Comparison of ENCODE assay signal across 1 cellular context in the genomic region with DNA sequence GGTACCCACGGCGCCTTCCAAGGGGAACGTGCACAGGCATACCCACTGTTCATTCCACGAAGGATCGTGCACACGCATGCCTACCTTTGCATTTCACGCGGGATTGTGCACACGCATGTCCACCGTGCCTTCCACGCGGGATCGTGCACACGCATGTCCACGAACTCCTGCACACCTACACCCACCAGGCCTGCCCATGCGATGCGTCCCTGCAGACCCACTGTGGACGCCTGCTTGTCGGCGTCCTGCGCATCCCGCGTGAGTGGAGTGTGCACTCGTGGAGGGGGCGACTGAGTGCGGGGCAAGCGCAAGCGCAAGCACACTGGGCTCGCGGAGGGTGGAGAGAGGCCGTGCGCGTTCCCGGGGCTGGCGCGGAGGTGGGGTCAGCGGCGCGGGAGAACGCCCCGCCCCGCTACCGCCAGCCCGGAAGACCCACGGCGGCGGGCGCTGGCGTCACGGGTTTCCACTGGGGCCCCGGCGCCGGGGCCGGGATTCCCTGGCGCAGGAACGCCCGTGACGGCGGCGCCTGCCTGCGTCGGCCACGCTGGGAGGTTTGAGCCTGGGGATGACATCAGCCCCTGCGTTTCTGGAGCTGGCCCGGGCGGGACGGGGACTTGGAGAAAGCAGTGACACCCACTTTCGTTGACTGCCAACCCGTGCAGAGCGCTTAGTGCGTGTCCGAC.
A peak's percentile ranks its signal among the peaks of the same experiment; 100 is the strongest.
TF ChIP-seq lines count a peak whose summit lies in the region.

No MANE protein-coding gene starts in this region.

TF ChIP-seq in HepG2, 621 proteins besides CTCF, POLR2A, EP300 and RAD21 (continued from another document and continues in another):
- TF ChIP-seq TFDP2 (CRISPR knock-in tag; IDR thresholded peaks at IDR 0.05) = peak; percentile 43; the same call in 1 of the 2 replicates
- TF ChIP-seq, protein P1, sequence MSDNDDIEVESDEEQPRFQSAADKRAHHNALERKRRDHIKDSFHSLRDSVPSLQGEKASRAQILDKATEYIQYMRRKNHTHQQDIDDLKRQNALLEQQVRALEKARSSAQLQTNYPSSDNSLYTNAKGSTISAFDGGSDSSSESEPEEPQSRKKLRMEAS (IDR thresholded peaks at IDR 0.05) = peak; percentile 32
- no peak for TF ChIP-seq NFATC3 (CRISPR knock-in tag; IDR thresholded peaks at IDR 0.05)
- peak; percentile 23; the same call in 1 of the 2 replicates for TF ChIP-seq ZNF274 (CRISPR knock-in tag; IDR thresholded peaks at IDR 0.05)
- TF ChIP-seq SKIL (CRISPR knock-in tag; IDR thresholded peaks at IDR 0.05; ENCODE audit: borderline replicate concordance) = peak; percentile 35; the same call in 1 of the 2 replicates
- no peak for TF ChIP-seq ZNF407 (CRISPR knock-in tag; IDR thresholded peaks at IDR 0.05; ENCODE audit: not compliant biosample characterization)
- TF ChIP-seq HDAC2 (CRISPR knock-in tag; IDR thresholded peaks at IDR 0.05) = peak; percentile 79
- TF ChIP-seq PITX1 (CRISPR knock-in tag; IDR thresholded peaks at IDR 0.05) = 0 out of 2 replicates have a peak, but pooled peaks have one; percentile 19
- TF ChIP-seq ZNF225 (CRISPR knock-in tag; IDR thresholded peaks at IDR 0.05) = no peak; the same call in 1 of the 2 replicates
- 0 out of 2 replicates have a peak, but pooled peaks have one; percentile 34 for TF ChIP-seq BORCS8-MEF2B (CRISPR knock-in tag; IDR thresholded peaks at IDR 0.05)
- TF ChIP-seq ZNF777 (CRISPR knock-in tag; IDR thresholded peaks at IDR 0.05) = peak; percentile 50; the same call in 1 of the 2 replicates
- TF ChIP-seq ZBTB33 (CRISPR knock-in tag; IDR thresholded peaks at IDR 0.05) = 0 out of 2 replicates have a peak, but pooled peaks have one; percentile 23
- TF ChIP-seq SPEN (CRISPR knock-in tag; IDR thresholded peaks at IDR 0.05; ENCODE audit: low read depth) = no peak
- TF ChIP-seq PHB2 (IDR thresholded peaks at IDR 0.05; ENCODE audit: partially characterized antibody) = no peak
- no peak for TF ChIP-seq KDM1A (CRISPR knock-in tag; IDR thresholded peaks at IDR 0.05)
- peak; percentile 38 for TF ChIP-seq SAP130 (CRISPR knock-in tag; IDR thresholded peaks at IDR 0.05; ENCODE audit: low read depth)
- no peak for TF ChIP-seq RFX1 (IDR thresholded peaks at IDR 0.05)
- TF ChIP-seq MIER3 (CRISPR knock-in tag; IDR thresholded peaks at IDR 0.05; ENCODE audit: borderline replicate concordance) = no peak
- TF ChIP-seq, protein P2, sequence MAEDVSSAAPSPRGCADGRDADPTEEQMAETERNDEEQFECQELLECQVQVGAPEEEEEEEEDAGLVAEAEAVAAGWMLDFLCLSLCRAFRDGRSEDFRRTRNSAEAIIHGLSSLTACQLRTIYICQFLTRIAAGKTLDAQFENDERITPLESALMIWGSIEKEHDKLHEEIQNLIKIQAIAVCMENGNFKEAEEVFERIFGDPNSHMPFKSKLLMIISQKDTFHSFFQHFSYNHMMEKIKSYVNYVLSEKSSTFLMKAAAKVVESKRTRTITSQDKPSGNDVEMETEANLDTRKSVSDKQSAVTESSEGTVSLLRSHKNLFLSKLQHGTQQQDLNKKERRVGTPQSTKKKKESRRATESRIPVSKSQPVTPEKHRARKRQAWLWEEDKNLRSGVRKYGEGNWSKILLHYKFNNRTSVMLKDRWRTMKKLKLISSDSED (CRISPR knock-in tag; IDR thresholded peaks at IDR 0.05) = 0 out of 2 replicates have a peak, but pooled peaks have one; percentile 71
- peak; percentile 15; the same call in 1 of the 2 replicates for TF ChIP-seq HOXA3 (CRISPR knock-in tag; IDR thresholded peaks at IDR 0.05)
- 0 out of 2 replicates have a peak, but pooled peaks have one; percentile 41 for TF ChIP-seq SALL2 (CRISPR knock-in tag; IDR thresholded peaks at IDR 0.05)
- no peak for TF ChIP-seq TCF7 (IDR thresholded peaks at IDR 0.05; ENCODE audit: low read depth)
- no peak for TF ChIP-seq TAF1 (CRISPR knock-in tag; IDR thresholded peaks at IDR 0.05)
- no peak for TF ChIP-seq ERF (CRISPR knock-in tag; IDR thresholded peaks at IDR 0.05)
- 0 out of 2 replicates have a peak, but pooled peaks have one; percentile 14 for TF ChIP-seq ZKSCAN1 (IDR thresholded peaks at IDR 0.05; ENCODE audit: low read length)
- TF ChIP-seq ZNF577 (CRISPR knock-in tag; IDR thresholded peaks at IDR 0.05; ENCODE audit: borderline replicate concordance, low read depth) = no peak
- TF ChIP-seq PLSCR1 (CRISPR knock-in tag; IDR thresholded peaks at IDR 0.05; ENCODE audit: borderline replicate concordance) = no peak
- TF ChIP-seq, protein P3, sequence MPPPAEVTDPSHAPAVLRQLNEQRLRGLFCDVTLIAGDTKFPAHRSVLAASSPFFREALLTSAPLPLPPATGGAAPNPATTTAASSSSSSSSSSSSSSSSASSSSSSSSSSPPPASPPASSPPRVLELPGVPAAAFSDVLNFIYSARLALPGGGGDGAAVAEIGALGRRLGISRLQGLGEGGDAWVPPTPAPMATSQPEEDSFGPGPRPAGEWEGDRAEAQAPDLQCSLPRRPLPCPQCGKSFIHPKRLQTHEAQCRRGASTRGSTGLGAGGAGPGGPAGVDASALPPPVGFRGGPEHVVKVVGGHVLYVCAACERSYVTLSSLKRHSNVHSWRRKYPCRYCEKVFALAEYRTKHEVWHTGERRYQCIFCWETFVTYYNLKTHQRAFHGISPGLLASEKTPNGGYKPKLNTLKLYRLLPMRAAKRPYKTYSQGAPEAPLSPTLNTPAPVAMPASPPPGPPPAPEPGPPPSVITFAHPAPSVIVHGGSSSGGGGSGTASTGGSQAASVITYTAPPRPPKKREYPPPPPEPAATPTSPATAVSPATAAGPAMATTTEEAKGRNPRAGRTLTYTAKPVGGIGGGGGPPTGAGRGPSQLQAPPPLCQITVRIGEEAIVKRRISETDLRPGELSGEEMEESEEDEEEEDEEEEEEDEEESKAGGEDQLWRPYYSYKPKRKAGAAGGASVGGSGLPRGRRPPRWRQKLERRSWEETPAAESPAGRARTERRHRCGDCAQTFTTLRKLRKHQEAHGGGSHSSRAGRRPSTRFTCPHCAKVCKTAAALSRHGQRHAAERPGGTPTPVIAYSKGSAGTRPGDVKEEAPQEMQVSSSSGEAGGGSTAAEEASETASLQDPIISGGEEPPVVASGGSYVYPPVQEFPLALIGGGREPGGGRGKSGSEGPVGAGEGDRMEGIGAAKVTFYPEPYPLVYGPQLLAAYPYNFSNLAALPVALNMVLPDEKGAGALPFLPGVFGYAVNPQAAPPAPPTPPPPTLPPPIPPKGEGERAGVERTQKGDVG (CRISPR knock-in tag; IDR thresholded peaks at IDR 0.05; ENCODE audit: borderline replicate concordance) = no peak
